1 cellular context compared by ENCODE assay signal in the genomic region with DNA sequence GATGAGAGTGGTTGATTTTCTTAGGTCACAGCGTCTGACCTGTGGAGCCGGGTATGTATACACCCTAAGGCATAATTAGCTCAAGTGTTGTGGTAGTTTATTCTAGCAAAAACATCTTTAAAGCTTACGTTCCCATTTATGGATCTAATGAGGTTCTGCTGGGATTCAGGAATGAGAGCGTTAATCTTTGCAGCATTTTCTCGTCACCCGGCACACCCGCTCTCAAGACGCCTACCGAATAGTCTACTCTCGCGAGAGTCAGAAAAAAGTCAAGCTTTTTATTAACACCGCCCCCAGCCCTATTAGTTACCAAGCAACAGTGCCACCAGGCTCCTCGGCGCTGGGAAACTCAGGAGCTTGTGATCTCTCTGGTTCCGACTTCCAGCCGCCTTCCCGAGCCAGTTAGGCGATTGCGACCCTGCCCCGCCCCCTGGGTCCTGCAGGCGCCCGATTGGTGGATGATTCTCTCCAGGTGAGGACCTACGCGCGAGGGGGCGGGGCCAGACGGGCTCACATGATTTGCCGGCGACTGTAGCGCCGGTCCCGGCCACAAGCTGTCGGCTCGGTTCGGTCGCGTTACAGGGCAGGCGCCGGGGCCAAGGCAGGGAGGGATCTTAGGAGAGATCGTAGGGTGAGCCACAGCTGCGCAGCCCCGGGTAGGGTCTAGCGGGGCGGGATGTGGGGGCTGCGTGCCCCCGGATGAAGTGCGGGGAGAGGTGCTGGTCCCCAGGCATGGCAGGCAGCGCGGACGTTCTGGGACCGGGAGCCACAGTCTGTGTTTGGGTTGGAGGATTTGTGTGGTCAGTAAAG.
A peak's percentile ranks its signal among the peaks of the same experiment; 100 is the strongest.
TF ChIP-seq lines count a peak whose summit lies in the region.

TSS of gene PFKFB2 (plus strand) at position 540 of the 810 bp plus-strand sequence. CDS start 1,443 bp downstream, outside the sequence.

TF ChIP-seq in K562, 482 proteins besides CTCF, POLR2A, EP300 and RAD21 (continued from another document and continues in another):
- TF ChIP-seq ZNF584 (CRISPR knock-in tag; IDR thresholded peaks at IDR 0.05; ENCODE audit: low read depth) (peak; percentile 9; the same call in 1 of the 2 replicates), E2F3 (CRISPR knock-in tag; IDR thresholded peaks at IDR 0.05) (no peak), SRSF3 (IDR thresholded peaks at IDR 0.05; ENCODE audit: insufficient read depth, low read length) (0 out of 2 replicates have a peak, but pooled peaks have one; percentile 49), SNIP1 (IDR thresholded peaks at IDR 0.05; ENCODE audit: low read depth) (no peak), ZNF449 (CRISPR knock-in tag; IDR thresholded peaks at IDR 0.05) (no peak), ZNF696 (CRISPR knock-in tag; conservative IDR thresholded peaks at IDR 0.05) (no peak), TCF7L2 (IDR thresholded peaks at IDR 0.05; ENCODE audit: low read depth, low read length) (no peak), KLF16 (IDR thresholded peaks at IDR 0.05) (no peak), EGR1 (conservative IDR thresholded peaks at IDR 0.05) (peak; percentile 66), RBM25 (IDR thresholded peaks at IDR 0.05; ENCODE audit: low read depth, low read length, severe bottlenecking) (peak; percentile 92), SETDB1 (IDR thresholded peaks at IDR 0.05; ENCODE audit: low read length) (no peak), PKNOX1 (IDR thresholded peaks at IDR 0.05) (peak; percentile 46), PRMT5 (CRISPR knock-in tag; IDR thresholded peaks at IDR 0.05) (no peak), PHB2 (IDR thresholded peaks at IDR 0.05; ENCODE audit: low read depth) (no peak), HEY1 (CRISPR knock-in tag; IDR thresholded peaks at IDR 0.05; ENCODE audit: borderline replicate concordance) (peak; percentile 69; the same call in 1 of the 2 replicates), ZNF764 (CRISPR knock-in tag; IDR thresholded peaks at IDR 0.05; ENCODE audit: low read depth) (no peak), ELF4 (CRISPR knock-in tag; IDR thresholded peaks at IDR 0.05) (no peak), NR2C2 (CRISPR knock-in tag; IDR thresholded peaks at IDR 0.05) (0 out of 2 replicates have a peak, but pooled peaks have one; percentile 56), NR2C2 (tag; IDR thresholded peaks at IDR 0.05) (peak; percentile 68), CEBPB (tag; IDR thresholded peaks at IDR 0.05) (no peak), SNAPC5 (CRISPR knock-in tag; IDR thresholded peaks at IDR 0.05) (no peak), THAP12 (CRISPR knock-in tag; IDR thresholded peaks at IDR 0.05) (peak; percentile 65; the same call in 1 of the 2 replicates), MAFK (IDR thresholded peaks at IDR 0.05; ENCODE audit: low read length) (no peak), ASH1L (IDR thresholded peaks at IDR 0.05; ENCODE audit: borderline replicate concordance, low read depth, partially characterized antibody) (no peak), NCOA2 (IDR thresholded peaks at IDR 0.05; ENCODE audit: partially characterized antibody in 2 of 2) (no peak), MEF2A (IDR thresholded peaks at IDR 0.05; ENCODE audit: control insufficient read depth, low read depth, low read length) (0 out of 2 replicates have a peak, but pooled peaks have one; percentile 6), BHLHE40 (IDR thresholded peaks at IDR 0.05; ENCODE audit: low read length) (peak; percentile 79), ZNF76 (CRISPR knock-in tag; IDR thresholded peaks at IDR 0.05; ENCODE audit: borderline replicate concordance) (peak; percentile 25; the same call in 1 of the 2 replicates), ZNF740 (CRISPR knock-in tag; IDR thresholded peaks at IDR 0.05) (no peak; the same call in 1 of the 2 replicates), ZNF740 (tag; IDR thresholded peaks at IDR 0.05) (no peak), KAT8 (IDR thresholded peaks at IDR 0.05; ENCODE audit: low read depth) (no peak), ATF7 (IDR thresholded peaks at IDR 0.05) (peak; percentile 84), MAFF (IDR thresholded peaks at IDR 0.05; ENCODE audit: low read length) (peak; percentile 85), ZEB2 (IDR thresholded peaks at IDR 0.05) (peak; percentile 93), E2F8 (IDR thresholded peaks at IDR 0.05; ENCODE audit: low read depth, partially characterized antibody) (no peak), POLR2AphosphoS2 (IDR thresholded peaks at IDR 0.05; ENCODE audit: low read length) (no peak), GABPB1 (CRISPR knock-in tag; IDR thresholded peaks at IDR 0.05) (peak; percentile 77), ZKSCAN3 (CRISPR knock-in tag; IDR thresholded peaks at IDR 0.05) (no peak), POLR2G (IDR thresholded peaks at IDR 0.05; ENCODE audit: low read depth, low read length) (peak; percentile 99)
- TF ChIP-seq, protein P1, sequence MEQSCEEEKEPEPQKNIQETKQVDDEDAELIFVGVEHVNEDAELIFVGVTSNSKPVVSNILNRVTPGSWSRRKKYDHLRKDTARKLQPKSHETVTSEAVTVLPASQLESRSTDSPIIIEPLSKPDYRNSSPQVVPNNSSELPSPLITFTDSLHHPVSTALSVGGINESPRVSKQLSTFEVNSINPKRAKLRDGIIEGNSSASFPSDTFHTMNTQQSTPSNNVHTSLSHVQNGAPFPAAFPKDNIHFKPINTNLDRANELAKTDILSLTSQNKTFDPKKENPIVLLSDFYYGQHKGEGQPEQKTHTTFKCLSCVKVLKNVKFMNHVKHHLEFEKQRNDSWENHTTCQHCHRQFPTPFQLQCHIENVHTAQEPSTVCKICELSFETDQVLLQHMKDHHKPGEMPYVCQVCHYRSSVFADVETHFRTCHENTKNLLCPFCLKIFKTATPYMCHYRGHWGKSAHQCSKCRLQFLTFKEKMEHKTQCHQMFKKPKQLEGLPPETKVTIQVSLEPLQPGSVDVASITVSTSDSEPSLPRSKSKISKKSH (CRISPR knock-in tag; IDR thresholded peaks at IDR 0.05): no peak
- TF ChIP-seq, protein P2, sequence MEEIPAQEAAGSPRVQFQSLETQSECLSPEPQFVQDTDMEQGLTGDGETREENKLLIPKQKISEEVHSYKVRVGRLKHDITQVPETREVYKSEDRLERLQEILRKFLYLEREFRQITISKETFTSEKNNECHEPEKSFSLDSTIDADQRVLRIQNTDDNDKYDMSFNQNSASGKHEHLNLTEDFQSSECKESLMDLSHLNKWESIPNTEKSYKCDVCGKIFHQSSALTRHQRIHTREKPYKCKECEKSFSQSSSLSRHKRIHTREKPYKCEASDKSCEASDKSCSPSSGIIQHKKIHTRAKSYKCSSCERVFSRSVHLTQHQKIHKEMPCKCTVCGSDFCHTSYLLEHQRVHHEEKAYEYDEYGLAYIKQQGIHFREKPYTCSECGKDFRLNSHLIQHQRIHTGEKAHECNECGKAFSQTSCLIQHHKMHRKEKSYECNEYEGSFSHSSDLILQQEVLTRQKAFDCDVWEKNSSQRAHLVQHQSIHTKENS (CRISPR knock-in tag; IDR thresholded peaks at IDR 0.05): no peak
- TF ChIP-seq, protein P3, sequence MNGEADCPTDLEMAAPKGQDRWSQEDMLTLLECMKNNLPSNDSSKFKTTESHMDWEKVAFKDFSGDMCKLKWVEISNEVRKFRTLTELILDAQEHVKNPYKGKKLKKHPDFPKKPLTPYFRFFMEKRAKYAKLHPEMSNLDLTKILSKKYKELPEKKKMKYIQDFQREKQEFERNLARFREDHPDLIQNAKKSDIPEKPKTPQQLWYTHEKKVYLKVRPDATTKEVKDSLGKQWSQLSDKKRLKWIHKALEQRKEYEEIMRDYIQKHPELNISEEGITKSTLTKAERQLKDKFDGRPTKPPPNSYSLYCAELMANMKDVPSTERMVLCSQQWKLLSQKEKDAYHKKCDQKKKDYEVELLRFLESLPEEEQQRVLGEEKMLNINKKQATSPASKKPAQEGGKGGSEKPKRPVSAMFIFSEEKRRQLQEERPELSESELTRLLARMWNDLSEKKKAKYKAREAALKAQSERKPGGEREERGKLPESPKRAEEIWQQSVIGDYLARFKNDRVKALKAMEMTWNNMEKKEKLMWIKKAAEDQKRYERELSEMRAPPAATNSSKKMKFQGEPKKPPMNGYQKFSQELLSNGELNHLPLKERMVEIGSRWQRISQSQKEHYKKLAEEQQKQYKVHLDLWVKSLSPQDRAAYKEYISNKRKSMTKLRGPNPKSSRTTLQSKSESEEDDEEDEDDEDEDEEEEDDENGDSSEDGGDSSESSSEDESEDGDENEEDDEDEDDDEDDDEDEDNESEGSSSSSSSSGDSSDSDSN (IDR thresholded peaks at IDR 0.05; ENCODE audit: borderline replicate concordance in 1 of 2, low read depth in 2 of 2, low read length in 2 of 2): peak; percentile 70 to 75; a peak in 1 of 4 replicates
- TF ChIP-seq, protein P4, sequence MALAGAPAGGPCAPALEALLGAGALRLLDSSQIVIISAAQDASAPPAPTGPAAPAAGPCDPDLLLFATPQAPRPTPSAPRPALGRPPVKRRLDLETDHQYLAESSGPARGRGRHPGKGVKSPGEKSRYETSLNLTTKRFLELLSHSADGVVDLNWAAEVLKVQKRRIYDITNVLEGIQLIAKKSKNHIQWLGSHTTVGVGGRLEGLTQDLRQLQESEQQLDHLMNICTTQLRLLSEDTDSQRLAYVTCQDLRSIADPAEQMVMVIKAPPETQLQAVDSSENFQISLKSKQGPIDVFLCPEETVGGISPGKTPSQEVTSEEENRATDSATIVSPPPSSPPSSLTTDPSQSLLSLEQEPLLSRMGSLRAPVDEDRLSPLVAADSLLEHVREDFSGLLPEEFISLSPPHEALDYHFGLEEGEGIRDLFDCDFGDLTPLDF (CRISPR knock-in tag; IDR thresholded peaks at IDR 0.05): peak; percentile 67; the same call in 1 of the 2 replicates
- TF ChIP-seq, protein P5, sequence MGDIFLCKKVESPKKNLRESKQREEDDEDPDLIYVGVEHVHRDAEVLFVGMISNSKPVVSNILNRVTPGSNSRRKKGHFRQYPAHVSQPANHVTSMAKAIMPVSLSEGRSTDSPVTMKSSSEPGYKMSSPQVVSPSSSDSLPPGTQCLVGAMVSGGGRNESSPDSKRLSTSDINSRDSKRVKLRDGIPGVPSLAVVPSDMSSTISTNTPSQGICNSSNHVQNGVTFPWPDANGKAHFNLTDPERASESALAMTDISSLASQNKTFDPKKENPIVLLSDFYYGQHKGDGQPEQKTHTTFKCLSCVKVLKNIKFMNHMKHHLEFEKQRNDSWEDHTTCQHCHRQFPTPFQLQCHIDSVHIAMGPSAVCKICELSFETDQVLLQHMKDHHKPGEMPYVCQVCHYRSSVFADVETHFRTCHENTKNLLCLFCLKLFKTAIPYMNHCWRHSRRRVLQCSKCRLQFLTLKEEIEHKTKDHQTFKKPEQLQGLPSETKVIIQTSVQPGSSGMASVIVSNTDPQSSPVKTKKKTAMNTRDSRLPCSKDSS (IDR thresholded peaks at IDR 0.05; ENCODE audit: low read depth, partially characterized antibody): no peak
